ENCODE assay signal across 23 cellular contexts in genomic region chr9:105854783-105855709, GRCh38.
"Had no signal": no experiment of that assay in that cellular context is flagged by ENCODE, and none has a peak within 500 bp of the region (broad histone marks: within the 10 kb centered on the region; RNA-seq: fewer than 3 reads in every experiment).

No MANE protein-coding gene starts in this region.

- H3K4me3 Mint-ChIP-seq: dendritic cell treated with granulocyte-macrophage colony-stimulating factor and Interleukin-4, amounts not matched to agents 40 ng/mL and 50 ng/mL, for 4 days; effector memory CD8-positive, alpha-beta T cell; immature natural killer cell; mesothelial cell of epicardium; naive B cell had no signal

- H3K27me3 Mint-ChIP-seq: effector memory CD8-positive, alpha-beta T cell; naive B cell had no signal

- H3K9me3 Mint-ChIP-seq: immature natural killer cell had no signal

- H3K4me3 ChIP-seq: colonic mucosa, esophagus muscularis mucosa, heart right ventricle, left ventricle myocardium inferior, lower lobe of right lung, mucosa of descending colon had no signal

- DNase-seq: cerebellar nuclear complex; colonic mucosa; cortex of kidney; effector CD8-positive, alpha-beta T cell; effector memory CD8-positive, alpha-beta T cell; foreskin keratinocyte; glutamatergic neuron; head of caudate nucleus; heart right ventricle; hippocampal formation; immature natural killer cell; islet precursor cell; kidney; left colon; left ventricle myocardium inferior; lower lobe of right lung; mesenchymal stem cell; mucosa of descending colon; naive B cell had no signal

- H3K36me3 Mint-ChIP-seq: immature natural killer cell, mesothelial cell of epicardium had no signal

- H3K36me3 ChIP-seq: colonic mucosa, esophagus muscularis mucosa, heart right ventricle, left ventricle myocardium inferior, lower lobe of right lung had no signal

- H3K27ac Mint-ChIP-seq: dendritic cell treated with granulocyte-macrophage colony-stimulating factor and Interleukin-4, amounts not matched to agents 40 ng/mL and 50 ng/mL, for 4 days; effector memory CD8-positive, alpha-beta T cell; immature natural killer cell; mesothelial cell of epicardium; naive B cell had no signal

- H3K27ac ChIP-seq: colonic mucosa, esophagus muscularis mucosa, foreskin keratinocyte, heart right ventricle, left ventricle myocardium inferior, lower lobe of right lung had no signal

- H3K27me3 ChIP-seq: colonic mucosa, esophagus muscularis mucosa, foreskin keratinocyte, heart right ventricle had no signal

- H3K9me3 ChIP-seq: colonic mucosa, esophagus muscularis mucosa, left ventricle myocardium inferior, lower lobe of right lung, mucosa of descending colon had no signal

- H3K4me1 ChIP-seq: colonic mucosa, esophagus muscularis mucosa, foreskin keratinocyte, lower lobe of right lung had no signal

- ATAC-seq: effector memory CD8-positive, alpha-beta T cell; foreskin keratinocyte; left colon; left lobe of liver; lower lobe of right lung; mucosa of descending colon had no signal
